14 cellular contexts compared by ENCODE assay signal in the genomic region with DNA sequence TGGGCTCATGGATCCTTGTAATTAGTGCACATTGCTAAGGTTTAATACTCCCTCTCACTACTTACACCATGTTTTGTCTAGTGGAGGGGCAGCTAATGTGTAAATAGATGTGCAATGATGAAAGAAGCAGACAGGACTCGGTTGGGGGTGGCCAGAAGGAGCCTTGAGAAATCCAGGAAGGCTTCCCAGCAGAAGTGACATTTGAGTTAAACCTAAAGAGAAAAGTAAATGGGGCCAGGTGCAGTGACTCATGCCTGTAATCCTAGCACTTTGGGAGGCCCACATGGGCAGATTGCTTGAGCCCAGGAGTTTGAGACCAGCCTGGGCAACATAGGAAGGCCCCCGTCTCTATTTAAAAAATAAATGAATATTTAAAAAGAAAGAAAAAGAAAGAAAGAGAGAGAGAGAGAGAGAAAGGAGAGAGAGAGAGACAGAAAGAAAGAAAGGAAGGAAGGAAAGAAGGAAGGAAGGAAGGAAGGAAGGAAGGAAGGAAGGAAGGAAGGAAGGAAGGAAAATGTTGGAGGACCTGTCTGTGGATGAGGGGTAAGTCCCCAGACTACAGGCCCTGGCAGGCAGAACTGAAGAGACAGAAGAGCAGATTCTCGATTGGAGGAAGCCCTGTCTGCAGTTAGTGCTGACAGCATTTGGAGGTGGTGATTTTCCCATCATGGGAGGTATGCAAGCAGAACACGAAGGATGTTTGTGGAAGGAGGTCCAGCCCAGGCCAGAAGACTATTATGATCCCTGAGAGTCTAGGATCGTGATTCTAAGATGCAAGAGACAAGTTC. TPM values are rescaled to one million over a fixed set of nuclear protein-coding genes. Genes with fewer than 3 reads are reported as not detected.
DNase-seq lines count a peak whose midpoint lies in the region; ATAC-seq, FAIRE-seq and TF ChIP-seq lines count a peak whose summit lies in the region.
"Had no signal": no experiment of that assay in that cellular context is flagged by ENCODE, and none has a peak within 500 bp of the region (broad histone marks: within the 10 kb centered on the region; RNA-seq: fewer than 3 reads in every experiment).

No MANE protein-coding gene starts in this region.

- TF ChIP-seq CTCF in Caco-2 (IDR thresholded peaks at IDR 0.05; ENCODE audit: insufficient read depth in 1 of 2, low read depth in 1 of 2, low read length in 1 of 2, severe bottlenecking in 1 of 2, unreplicated experiment in 1 of 2) (no peak), ascending aorta (IDR thresholded peaks at IDR 0.05) (no peak), keratinocyte (optimal IDR thresholded peaks at IDR 0.05 in 1 of 3, IDR thresholded peaks at IDR 0.05 in 1 of 3, conservative IDR thresholded peaks at IDR 0.05 in 1 of 3; ENCODE audit: extremely low read depth in 1 of 3, insufficient read depth in 2 of 3, low read length in 3 of 3) (no peak), BE2C (IDR thresholded peaks at IDR 0.05; ENCODE audit: low read depth, low read length) (no peak)

- H3K4me1 ChIP-seq in Caco-2: 0 out of 2 replicates have a peak, but pooled peaks cover 3% of the 10 kb centered on the region
- H3K4me1 ChIP-seq in ascending aorta: peaks cover 30 to 51% of the 10 kb centered on the region in 2 donors
- peaks cover 10% of the 10 kb centered on the region for H3K4me1 ChIP-seq in keratinocyte (ENCODE audit: control insufficient read depth, extremely low read depth, insufficient read depth, low read length)
- H3K4me1 ChIP-seq in skeletal muscle tissue (ENCODE audit: control insufficient read depth in 3 of 3, insufficient read depth in 3 of 3, low read length in 3 of 3): peaks cover 44 to 56% (median 54%) of the 10 kb centered on the region in 3 donors
- H3K4me1 ChIP-seq in BE2C: peaks cover 42% of the 10 kb centered on the region

- H3K9ac ChIP-seq in keratinocyte (ENCODE audit: control insufficient read depth, extremely low read depth, insufficient read depth, low read length) (no peak overlapping the region), skeletal muscle tissue (ENCODE audit: low read depth in 1 of 3, low read length in 3 of 3) (peak overlapping the region in 2 of 3 donors; percentile 20 to 25)

- no TSS peak for BruUV-seq in Caco-2 (replicated peaks; lab: Mats Ljungman, UMichigan)

- no peaks in the 10 kb centered on the region for H3K27me3 ChIP-seq in Caco-2 (replicated peaks; ENCODE audit: control insufficient read depth, insufficient read depth, low read length)
- H3K27me3 ChIP-seq in ascending aorta: no peaks in the 10 kb centered on the region
- H3K27me3 ChIP-seq in keratinocyte (ENCODE audit: control insufficient read depth, extremely low read depth, insufficient read depth, low read length): peaks cover 47% of the 10 kb centered on the region
- peaks cover 4 to 11% (median 8%) of the 10 kb centered on the region in 3 donors for H3K27me3 ChIP-seq in skeletal muscle tissue (ENCODE audit: control insufficient read depth in 3 of 3, insufficient read depth in 3 of 3, low read length in 3 of 3)
- no peaks in the 10 kb centered on the region for H3K27me3 ChIP-seq in BE2C

- peak overlapping the region; percentile 1 for H3K4me2 ChIP-seq in keratinocyte (ENCODE audit: control insufficient read depth, extremely low read depth, insufficient read depth, low read depth, low read length)

- H2AFZ ChIP-seq in keratinocyte (ENCODE audit: control insufficient read depth, low read length): no peak overlapping the region

- H3K4me3 Mint-ChIP-seq in Caco-2 (ENCODE audit: unreplicated experiment): no peak overlapping the region
- H3K4me3 Mint-ChIP-seq: activated naive CD8-positive, alpha-beta T cell treated with anti-CD3 and anti-CD28 coated beads, Interleukin-2, amount 50 U/mL, for 24 hours had no signal

- H3K79me2 ChIP-seq in keratinocyte (ENCODE audit: control insufficient read depth, insufficient read depth, low read length): no peaks in the 10 kb centered on the region

- ATAC-seq in HG02840 (IDR thresholded peaks at IDR 0.05; ENCODE audit: low FRiP score, unreplicated experiment) (no peak), HG03342 (IDR thresholded peaks at IDR 0.05; ENCODE audit: unreplicated experiment) (no peak)
- ATAC-seq: activated naive CD8-positive, alpha-beta T cell treated with anti-CD3 and anti-CD28 coated beads, Interleukin-2, amount 50 U/mL, for 24 hours had no signal

- dilution Hi-C loops in keratinocyte (cut with MboI; ENCODE audit: extremely low pct_ligation_motif_present, low sequenced_read_pairs): no loop called here

- POLR2A ChIA-PET in Caco-2 (lab: Charles Lee): no interaction called here

- no peaks in the 10 kb centered on the region for H3K36me3 Mint-ChIP-seq in Caco-2 (ENCODE audit: insufficient read depth, unreplicated experiment)

- H3K36me3 ChIP-seq in Caco-2 (ENCODE audit: control insufficient read depth, insufficient read depth, low read length): no peaks in the 10 kb centered on the region
- H3K36me3 ChIP-seq in ascending aorta: peaks cover 40 to 41% of the 10 kb centered on the region in 2 donors
- no peaks in the 10 kb centered on the region for H3K36me3 ChIP-seq in keratinocyte (ENCODE audit: control insufficient read depth in 2 of 2, extremely low read depth in 1 of 2, insufficient read depth in 2 of 2, low read length in 2 of 2)
- H3K36me3 ChIP-seq in skeletal muscle tissue (ENCODE audit: control insufficient read depth in 3 of 3, insufficient read depth in 3 of 3, low read length in 3 of 3): peaks cover 0 to 3% (median 0%) of the 10 kb centered on the region in 3 donors
- H3K36me3 ChIP-seq in BE2C: no peaks in the 10 kb centered on the region
- H3K36me3 ChIP-seq: neutrophil had no signal

- H3K9me3 ChIP-seq in Caco-2 (no peaks in the 10 kb centered on the region), ascending aorta (no peaks in the 10 kb centered on the region), keratinocyte (ENCODE audit: control insufficient read depth, low read depth, low read length) (no peaks in the 10 kb centered on the region), skeletal muscle tissue (ENCODE audit: control insufficient read depth in 3 of 3, low read length in 3 of 3) (no peaks in the 10 kb centered on the region), BE2C (no peaks in the 10 kb centered on the region)
- H3K9me3 ChIP-seq: neutrophil had no signal

- H3K9me1 ChIP-seq in keratinocyte (ENCODE audit: control insufficient read depth, extremely low read depth, insufficient read depth, low read length): no peaks in the 10 kb centered on the region

- CTCF ChIA-PET in Caco-2 (lab: Charles Lee): interaction anchor here (0.6 to 1.0 kb wide), 2 partner anchors 52 to 251 kb away, joined by 3 to 4 read pairs; no protein-coding TSS in a partner anchor

- no peaks in the 10 kb centered on the region for H3K27me3 Mint-ChIP-seq in Caco-2 (ENCODE audit: insufficient read depth, unreplicated experiment)

- peak overlapping the region; percentile 36 for H3K27ac Mint-ChIP-seq in Caco-2 (ENCODE audit: unreplicated experiment)
- H3K27ac Mint-ChIP-seq: activated naive CD8-positive, alpha-beta T cell treated with anti-CD3 and anti-CD28 coated beads, Interleukin-2, amount 50 U/mL, for 24 hours had no signal

- H3K4me1 Mint-ChIP-seq in Caco-2 (ENCODE audit: low read depth, unreplicated experiment): peaks cover 13% of the 10 kb centered on the region

- H3K4me3 ChIP-seq in Caco-2 (ENCODE audit: low read depth, low read length) (no peak overlapping the region), ascending aorta (peak overlapping the region; percentile 75 to 83), keratinocyte (ENCODE audit: control insufficient read depth in 2 of 3, extremely low read depth in 1 of 3, insufficient read depth in 2 of 3, low read depth in 1 of 3, low read length in 3 of 3) (no peak overlapping the region), skeletal muscle tissue (ENCODE audit: low read length in 3 of 3) (no peak overlapping the region), BE2C (ENCODE audit: low read depth, low read length) (no peak overlapping the region)

- intact Hi-C loops in Caco-2 (cut with micrococcal nuclease; ENCODE audit: unreplicated experiment) (no loop called here), ascending aorta (cut with DNase I) (no loop called here)

- DNase-seq in Caco-2: no peak
- DNase-seq in ascending aorta (ENCODE audit: low spot score in 2 of 2): no peak
- no peak for DNase-seq in keratinocyte (ENCODE audit: low read depth, low spot score)
- no peak for DNase-seq in activated CD4-positive, alpha-beta T cell treated with anti-CD3 and anti-CD28 coated beads for 48 hours
- no peak for DNase-seq in BE2C
- DNase-seq: activated CD8-positive, alpha-beta memory T cell treated with anti-CD3 and anti-CD28 coated beads, Interleukin-2, amount 50 U/mL, for 48 hours; activated naive CD8-positive, alpha-beta T cell treated with anti-CD3 and anti-CD28 coated beads, Interleukin-2, amount 50 U/mL, for 24 hours; DND-41; stimulated activated CD4-positive, alpha-beta T cell treated with anti-CD3 and anti-CD28 coated beads, Interleukin-15, amount 100 ng/mL, for 24 hours had no signal

- no peaks in the 10 kb centered on the region for H4K20me1 ChIP-seq in keratinocyte (ENCODE audit: control insufficient read depth, extremely low read depth, insufficient read depth, low read length)

- FAIRE-seq in keratinocyte (lab: Jason Lieb, UNC): no peak

- H3K27ac ChIP-seq in ascending aorta (peak overlapping the region; percentile 93 to 98), keratinocyte (ENCODE audit: control insufficient read depth, insufficient read depth, low read length) (no peak overlapping the region), skeletal muscle tissue (ENCODE audit: low read depth, low read length) (peak overlapping the region; percentile 46)
- H3K27ac ChIP-seq: neutrophil had no signal

- no peaks in the 10 kb centered on the region for H3K9me3 Mint-ChIP-seq in Caco-2 (ENCODE audit: unreplicated experiment)
- H3K9me3 Mint-ChIP-seq: activated naive CD8-positive, alpha-beta T cell treated with anti-CD3 and anti-CD28 coated beads, Interleukin-2, amount 50 U/mL, for 24 hours had no signal

RNA-seq across cellular contexts. Expression of gene ELN, which starts 3.6 kb away (rescaled TPM):
- total RNA-seq in Caco-2 (2022): not detected in 2 replicates
- total RNA-seq in ascending aorta: 395 TPM
- polyA plus RNA-seq in keratinocyte: not detected in 3 replicates
- not detected for polyA plus RNA-seq in keratinocyte (2011; ENCODE audit: low read depth)
- not detected in 2 replicates for polyA plus RNA-seq in keratinocyte (2011; cell fraction: cytosol; rRNA removed)
- not detected in 2 replicates for polyA plus RNA-seq in keratinocyte (2011; cell fraction: nucleus; rRNA removed)
- polyA plus RNA-seq in keratinocyte (2012; ENCODE audit: low replicate concordance): 0.07 TPM in 1 of 2 replicates, not detected in the other
- not detected in 3 replicates for polyA minus RNA-seq in keratinocyte
- not detected for polyA minus RNA-seq in keratinocyte (2011; cell fraction: cytosol; rRNA and poly(A)+ RNA removed)
- not detected in 2 replicates for polyA minus RNA-seq in keratinocyte (2011; cell fraction: nucleus; rRNA and poly(A)+ RNA removed)
- total RNA-seq in skeletal muscle tissue: 107 TPM
- polyA plus RNA-seq in BE2C (2012; ENCODE audit: insufficient read depth, insufficient read length, low read depth): 35.3 TPM
- total RNA-seq: SK-MEL-5 had no signal

RNA-seq across cellular contexts. Expression of gene LIMK1, which starts 52.0 kb away (rescaled TPM):
- total RNA-seq in Caco-2 (2022) (30.6 and 31.4 TPM in 2 replicates), ascending aorta (30.0 TPM), skeletal muscle tissue (4.7 TPM)
- polyA plus RNA-seq in keratinocyte: 13.3 to 23.2 TPM (median 22.3 TPM) in 3 replicates
- 3.1 TPM for polyA plus RNA-seq in keratinocyte (2011; ENCODE audit: low read depth)
- 14.9 and 38.1 TPM in 2 replicates for polyA plus RNA-seq in keratinocyte (2011; cell fraction: cytosol; rRNA removed)
- polyA plus RNA-seq in keratinocyte (2011; cell fraction: nucleus; rRNA removed): 28.6 and 33.0 TPM in 2 replicates
- 10.4 and 26.8 TPM in 2 replicates for polyA plus RNA-seq in keratinocyte (2012; ENCODE audit: low replicate concordance)
- 38.6 to 189 TPM (median 76.0 TPM) in 3 replicates for polyA minus RNA-seq in keratinocyte
- 40.5 TPM for polyA minus RNA-seq in keratinocyte (2011; cell fraction: cytosol; rRNA and poly(A)+ RNA removed)
- 13.2 and 17.9 TPM in 2 replicates for polyA minus RNA-seq in keratinocyte (2011; cell fraction: nucleus; rRNA and poly(A)+ RNA removed)
- polyA plus RNA-seq in BE2C (2012; ENCODE audit: insufficient read depth, insufficient read length, low read depth): 23.1 TPM

Comparison
In these comparisons a context has a peak if more than half of its experiments do, and no peak if none do; other contexts are left out.
1. H3K4me3 ChIP-seq: peak in ascending aorta (2 of 2); none in Caco-2 (single experiment), keratinocyte (0 of 3), skeletal muscle tissue (0 of 3) and BE2C (single experiment).
2. RNA of gene ELN, which starts 3.6 kb away (total RNA-seq): 395 TPM in ascending aorta (single experiment) and 107 TPM in skeletal muscle tissue (single experiment); not detected in Caco-2; every median in the first group is over 10 times any median in the second.